ENCODE assay signal across 17 cellular contexts in genomic region chr2:19881221-19881620, GRCh38. TPM values are rescaled to one million over a fixed set of nuclear protein-coding genes. Genes with fewer than 3 reads are reported as not detected.
A peak's percentile ranks its signal among the peaks of the same experiment; 100 is the strongest.
DNase-seq lines count a peak whose midpoint lies in the region; ATAC-seq and TF ChIP-seq lines count a peak whose summit lies in the region.
"Had no signal": no experiment of that assay in that cellular context is flagged by ENCODE, and none has a peak within 500 bp of the region (broad histone marks: within the 10 kb centered on the region; RNA-seq: fewer than 3 reads in every experiment).

No MANE protein-coding gene starts in this region.

- peak; percentile 44 for DNase-seq in activated CD8-positive, alpha-beta memory T cell treated with anti-CD3 and anti-CD28 coated beads for 24 hours
- no peak for DNase-seq in activated CD8-positive, alpha-beta memory T cell treated with anti-CD3 and anti-CD28 coated beads, Interleukin-2, amount 50 U/mL, for 4 hours
- DNase-seq in left lobe of liver (ENCODE audit: low spot score), result peak; percentile 30
- DNase-seq in prostate gland (ENCODE audit: low spot score), result peak; percentile 0
- DNase-seq in effector memory CD8-positive, alpha-beta T cell, result no peak
- no peak for DNase-seq in upper lobe of left lung
- DNase-seq in activated naive CD4-positive, alpha-beta T cell (lab: John Stamatoyannopoulos, UW), result no peak
- DNase-seq: 8988T; AML-193; CD4-positive, alpha-beta T cell; DMS79; GM23248 had no signal

- H3K4me1 ChIP-seq in prostate gland (replicated peaks), result no peaks in the 10 kb centered on the region
- no peaks in the 10 kb centered on the region for H3K4me1 ChIP-seq in upper lobe of left lung

- TF ChIP-seq POLR2A in prostate gland (IDR thresholded peaks at IDR 0.05) (no peak), upper lobe of left lung (IDR thresholded peaks at IDR 0.05) (no peak)

- H3K9me3 ChIP-seq in prostate gland (no peaks in the 10 kb centered on the region), upper lobe of left lung (no peaks in the 10 kb centered on the region)
- H3K9me3 ChIP-seq: BLaER1 treated with 17β-estradiol and CSF1 and Interleukin-3, amounts not matched to agents 10 nM and 100 nM had no signal

- ATAC-seq in activated T-helper 17 cell treated with anti-CD3 and anti-CD28 coated beads, Interleukin-2, amount 50 U/mL, for 72 hours (replicated peaks), result no peak
- no peak for ATAC-seq in left lobe of liver
- no peak for ATAC-seq in effector memory CD8-positive, alpha-beta T cell (replicated peaks)
- ATAC-seq in upper lobe of left lung (ENCODE audit: low FRiP score in 2 of 2), result no peak
- ATAC-seq: GM12878, HCT116 had no signal

- no peaks in the 10 kb centered on the region for H3K9me3 Mint-ChIP-seq in activated T-helper 17 cell treated with anti-CD3 and anti-CD28 coated beads, Interleukin-2, amount 50 U/mL, for 72 hours
- H3K9me3 Mint-ChIP-seq in effector memory CD8-positive, alpha-beta T cell, result no peaks in the 10 kb centered on the region
- H3K9me3 Mint-ChIP-seq: CD4-positive, alpha-beta T cell had no signal

- no peak overlapping the region for H3K4me3 Mint-ChIP-seq in activated T-helper 17 cell treated with anti-CD3 and anti-CD28 coated beads, Interleukin-2, amount 50 U/mL, for 72 hours
- H3K4me3 Mint-ChIP-seq in effector memory CD8-positive, alpha-beta T cell, result no peak overlapping the region
- H3K4me3 Mint-ChIP-seq: CD4-positive, alpha-beta T cell had no signal

- no peaks in the 10 kb centered on the region for H3K27me3 Mint-ChIP-seq in activated T-helper 17 cell treated with anti-CD3 and anti-CD28 coated beads, Interleukin-2, amount 50 U/mL, for 72 hours
- H3K27me3 Mint-ChIP-seq in effector memory CD8-positive, alpha-beta T cell, result no peaks in the 10 kb centered on the region
- H3K27me3 Mint-ChIP-seq: CD4-positive, alpha-beta T cell had no signal

- H3K27ac Mint-ChIP-seq in activated T-helper 17 cell treated with anti-CD3 and anti-CD28 coated beads, Interleukin-2, amount 50 U/mL, for 72 hours, result peak overlapping the region; percentile 7
- H3K27ac Mint-ChIP-seq in effector memory CD8-positive, alpha-beta T cell, result peak overlapping the region in 1 of 2 donors; percentile 73
- H3K27ac Mint-ChIP-seq: CD4-positive, alpha-beta T cell had no signal

- no peak for TF ChIP-seq EP300 in upper lobe of left lung (IDR thresholded peaks at IDR 0.05)

- H3K36me3 ChIP-seq in prostate gland (no peaks in the 10 kb centered on the region), upper lobe of left lung (no peaks in the 10 kb centered on the region)
- H3K36me3 ChIP-seq: BLaER1 treated with 17β-estradiol and CSF1 and Interleukin-3, amounts not matched to agents 10 nM and 100 nM had no signal

- H3K4me1 Mint-ChIP-seq in activated T-helper 17 cell treated with anti-CD3 and anti-CD28 coated beads, Interleukin-2, amount 50 U/mL, for 72 hours, result no peaks in the 10 kb centered on the region
- H3K4me1 Mint-ChIP-seq in effector memory CD8-positive, alpha-beta T cell (ENCODE audit: low read depth in 2 of 2), result no peaks in the 10 kb centered on the region

- 60% methylated on average over 1 of the region's 1 CpG for WGBS in prostate gland
- WGBS in upper lobe of left lung, 2 donors, result 85 to 89% methylated on average over 1 of the region's 1 CpG

- H3K4me3 ChIP-seq in prostate gland, result no peak overlapping the region
- no peak overlapping the region for H3K4me3 ChIP-seq in upper lobe of left lung
- H3K4me3 ChIP-seq: BLaER1 treated with 17β-estradiol and CSF1 and Interleukin-3, amounts not matched to agents 10 nM and 100 nM; GM12878; GM23248 had no signal

- TF ChIP-seq CTCF in prostate gland (IDR thresholded peaks at IDR 0.05), result no peak
- TF ChIP-seq CTCF in upper lobe of left lung (IDR thresholded peaks at IDR 0.05), result no peak

- H3K36me3 Mint-ChIP-seq in activated T-helper 17 cell treated with anti-CD3 and anti-CD28 coated beads, Interleukin-2, amount 50 U/mL, for 72 hours (ENCODE audit: low read depth), result no peaks in the 10 kb centered on the region
- H3K36me3 Mint-ChIP-seq in effector memory CD8-positive, alpha-beta T cell (ENCODE audit: insufficient read depth), result no peaks in the 10 kb centered on the region

- H3K27me3 ChIP-seq in prostate gland (replicated peaks; ENCODE audit: insufficient read depth) (no peaks in the 10 kb centered on the region), upper lobe of left lung (no peaks in the 10 kb centered on the region)
- H3K27me3 ChIP-seq: BLaER1 treated with 17β-estradiol and CSF1 and Interleukin-3, amounts not matched to agents 10 nM and 100 nM had no signal

- intact Hi-C loops in prostate gland (cut with DNase I), result no loop called here

- H3K27ac ChIP-seq in prostate gland, result no peak overlapping the region
- no peak overlapping the region for H3K27ac ChIP-seq in upper lobe of left lung
- H3K27ac ChIP-seq: BLaER1 treated with 17β-estradiol and CSF1 and Interleukin-3, amounts not matched to agents 10 nM and 100 nM; GM23248; HL-60 had no signal

RNA-seq across cellular contexts. Expression of gene TTC32, which starts 20.6 kb away (rescaled TPM):
- total RNA-seq in activated T-helper 17 cell treated with anti-CD3 and anti-CD28 coated beads, Interleukin-2, amount 50 U/mL, for 72 hours, result 10 to 100 TPM; 19.5 to 62.7 TPM
- 4.9 TPM for total RNA-seq in left lobe of liver
- total RNA-seq in prostate gland, result 10 to 100 TPM; 16.6 to 20.6 TPM
- total RNA-seq in upper lobe of left lung, result 10 to 100 TPM in 4 of 6 donors, 1 to 10 TPM in 2; 8.4 to 14.7 (median 12.3) TPM

Comparison
In these comparisons a context has a peak if more than half of its experiments do, and no peak if none do; other contexts are left out.
1. DNase-seq: peak in activated CD8-positive, alpha-beta memory T cell treated with anti-CD3 and anti-CD28 coated beads for 24 hours (single experiment), left lobe of liver (single experiment) and prostate gland (single experiment); none in activated CD8-positive, alpha-beta memory T cell treated with anti-CD3 and anti-CD28 coated beads, Interleukin-2, amount 50 U/mL, for 4 hours (single experiment), effector memory CD8-positive, alpha-beta T cell (0 of 3), upper lobe of left lung (0 of 2) and activated naive CD4-positive, alpha-beta T cell (0 of 4).